6 cellular contexts compared by ENCODE assay signal in the genomic region with DNA sequence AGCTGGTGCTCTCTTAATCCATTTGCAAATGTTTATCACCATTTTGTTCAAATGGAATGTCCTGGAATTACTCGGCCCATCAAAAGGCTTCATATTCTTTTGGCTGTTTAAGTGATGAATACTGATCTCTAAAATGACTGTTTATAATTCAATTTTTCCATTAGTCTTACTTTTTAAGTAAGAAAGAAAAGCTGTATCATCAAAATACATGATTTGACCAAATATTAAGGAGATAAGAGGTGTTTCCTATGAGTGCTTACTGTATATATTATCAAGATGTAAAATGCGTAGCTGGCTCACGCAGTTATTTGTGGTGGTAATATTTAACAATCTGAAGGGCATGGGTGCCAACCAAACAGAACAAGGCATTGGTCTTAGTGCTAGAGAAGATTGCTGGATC.
"Had no signal": no experiment of that assay in that cellular context is flagged by ENCODE, and none has a peak within 500 bp of the region (broad histone marks: within the 10 kb centered on the region; RNA-seq: fewer than 3 reads in every experiment).

No MANE protein-coding gene starts in this region.

- H3K4me3 ChIP-seq: GM23338 had no signal

- H3K4me2 ChIP-seq: GM23338 had no signal

- ATAC-seq: GM23338 had no signal

- FAIRE-seq: H1, H54 had no signal

- DNase-seq: H9, HCEC 1CT, KG1 had no signal
